Comparison of ENCODE assay signal across 21 cellular contexts in the genomic region with DNA sequence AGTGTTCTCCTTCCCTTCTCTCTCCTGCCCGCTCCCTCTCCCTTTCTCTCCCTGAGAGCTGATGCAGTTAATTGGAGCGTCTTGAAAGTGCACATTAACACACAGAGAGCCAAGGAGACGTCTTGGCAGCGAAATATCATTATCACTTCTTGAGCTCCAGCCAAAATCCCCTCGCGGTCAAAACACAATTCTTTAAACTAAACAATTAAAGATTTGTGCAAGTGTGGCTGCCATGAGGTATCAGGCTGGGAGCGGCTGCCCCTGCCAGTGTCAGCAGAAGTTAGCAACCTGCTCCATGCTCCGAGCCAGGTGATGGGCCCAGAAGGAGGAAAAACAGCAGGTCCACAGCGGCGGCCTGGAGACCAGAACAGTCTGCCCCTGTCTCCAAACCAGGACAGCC.
"Had no signal": no experiment of that assay in that cellular context is flagged by ENCODE, and none has a peak within 500 bp of the region (broad histone marks: within the 10 kb centered on the region; RNA-seq: fewer than 3 reads in every experiment).

No MANE protein-coding gene starts in this region.

- H3K36me3 Mint-ChIP-seq: activated naive CD8-positive, alpha-beta T cell; natural killer cell treated with Interleukin-12 subunit alpha and Interleukin-12 subunit beta and Interleukin-15 and Interleukin-18, amount 100 ng/mL, for 72 hours; type B pancreatic cell had no signal

- H3K4me3 ChIP-seq: spleen, testis, vagina had no signal

- H3K27me3 Mint-ChIP-seq: type B pancreatic cell had no signal

- ATAC-seq: activated CD4-positive, CD25-positive, alpha-beta regulatory T cell treated with anti-CD3 and anti-CD28 coated beads, Interleukin-2, amount 50 U/mL, for 24 hours; activated CD8-positive, alpha-beta T cell treated with anti-CD3 and anti-CD28 coated beads for 36 hours; left ventricle myocardium superior; natural killer cell treated with Interleukin-12 subunit alpha and Interleukin-12 subunit beta and Interleukin-15 and Interleukin-18, amount 100 ng/mL, for 72 hours had no signal

- H3K27ac Mint-ChIP-seq: activated CD4-positive, alpha-beta T cell treated with anti-CD3 and anti-CD28 coated beads, Interleukin-2, amount 10 ng/mL, durations not matched to agents 7 days and 5 days; activated CD8-positive, alpha-beta T cell treated with anti-CD3 and anti-CD28 coated beads for 36 hours; activated naive CD8-positive, alpha-beta T cell; activated T-helper 1 cell treated with anti-CD3 and anti-CD28 coated beads, Interleukin-12 subunit alpha, Interleukin-12 subunit beta, Interleukin-2, Interleukin-4 antibody, amounts not matched to agents 30 ng/mL and 10 ng/mL and 1 ng/mL, durations not matched to agents 14 hours and 24 hours and 36 hours; dendritic cell treated with granulocyte-macrophage colony-stimulating factor and Interleukin-4, amounts not matched to agents 40 ng/mL and 50 ng/mL, for 4 days; type B pancreatic cell had no signal

- DNase-seq: activated CD4-positive, alpha-beta T cell treated with anti-CD3 and anti-CD28 coated beads, Interleukin-2, amount 10 ng/mL, durations not matched to agents 7 days and 5 days; activated CD8-positive, alpha-beta T cell treated with anti-CD3 and anti-CD28 coated beads for 36 hours; activated gamma-delta T cell treated with Interleukin-2 at 50 U/mL for 16 hours; amniotic stem cell; effector CD8-positive, alpha-beta T cell; left ventricle myocardium superior; mammary epithelial cell; midbrain; occipital lobe; spleen; stimulated activated CD4-positive, alpha-beta T cell treated with anti-CD3 and anti-CD28 coated beads, Interleukin-4, amount 100 ng/mL, for 1 hour; stimulated activated naive CD4-positive, alpha-beta T cell; testis had no signal

- H3K27me3 ChIP-seq: testis, vagina had no signal

- H3K36me3 ChIP-seq: spleen, vagina had no signal

- H3K9me3 ChIP-seq: spleen, testis, vagina had no signal

- H3K9me3 Mint-ChIP-seq: activated CD4-positive, alpha-beta T cell treated with anti-CD3 and anti-CD28 coated beads, Interleukin-2, amount 10 ng/mL, durations not matched to agents 7 days and 5 days; activated CD8-positive, alpha-beta T cell treated with anti-CD3 and anti-CD28 coated beads for 36 hours; activated T-helper 1 cell treated with anti-CD3 and anti-CD28 coated beads, Interleukin-12 subunit alpha, Interleukin-12 subunit beta, Interleukin-2, Interleukin-4 antibody, amounts not matched to agents 30 ng/mL and 10 ng/mL and 1 ng/mL, durations not matched to agents 14 hours and 24 hours and 36 hours; dendritic cell treated with granulocyte-macrophage colony-stimulating factor and Interleukin-4, amounts not matched to agents 40 ng/mL and 50 ng/mL, for 4 days; natural killer cell treated with Interleukin-12 subunit alpha and Interleukin-12 subunit beta and Interleukin-15 and Interleukin-18, amount 100 ng/mL, for 72 hours; type B pancreatic cell had no signal

- H3K4me3 Mint-ChIP-seq: activated CD4-positive, alpha-beta T cell treated with anti-CD3 and anti-CD28 coated beads, Interleukin-2, amount 10 ng/mL, durations not matched to agents 7 days and 5 days; activated CD8-positive, alpha-beta T cell treated with anti-CD3 and anti-CD28 coated beads for 36 hours; activated naive CD8-positive, alpha-beta T cell; activated T-helper 1 cell treated with anti-CD3 and anti-CD28 coated beads, Interleukin-12 subunit alpha, Interleukin-12 subunit beta, Interleukin-2, Interleukin-4 antibody, amounts not matched to agents 30 ng/mL and 10 ng/mL and 1 ng/mL, durations not matched to agents 14 hours and 24 hours and 36 hours; dendritic cell treated with granulocyte-macrophage colony-stimulating factor and Interleukin-4, amounts not matched to agents 40 ng/mL and 50 ng/mL, for 4 days; natural killer cell treated with Interleukin-12 subunit alpha and Interleukin-12 subunit beta and Interleukin-15 and Interleukin-18, amount 100 ng/mL, for 72 hours; type B pancreatic cell had no signal

- H3K27ac ChIP-seq: spleen, testis, vagina, VCaP had no signal
